ENCODE assay signal across 22 cellular contexts in genomic region chr7:54796853-54797252, GRCh38.
"Had no signal": no experiment of that assay in that cellular context is flagged by ENCODE, and none has a peak within 500 bp of the region (broad histone marks: within the 10 kb centered on the region; RNA-seq: fewer than 3 reads in every experiment).

No MANE protein-coding gene starts in this region.

- H3K9ac ChIP-seq: SK-N-SH had no signal

- DNase-seq: activated CD4-positive, alpha-beta T cell treated with anti-CD3 and anti-CD28 coated beads, Interleukin-2, amount 10 ng/mL, durations not matched to agents 24 days and 14 days; activated CD4-positive, alpha-beta T cell treated with anti-CD3 and anti-CD28 coated beads, Interleukin-2, amount 50 U/mL, for 48 hours; activated CD8-positive, alpha-beta T cell treated with anti-CD3 and anti-CD28 coated beads, Interleukin-2, amount 10 ng/mL, durations not matched to agents 7 days and 5 days; activated gamma-delta T cell; activated naive CD4-positive, alpha-beta T cell treated with Interleukin-2 at 50 U/mL for 16 hours; activated naive CD8-positive, alpha-beta T cell treated with anti-CD3 and anti-CD28 coated beads, Interleukin-2, amount 10 ng/mL, durations not matched to agents 7 days and 5 days; activated T-cell treated with anti-CD3 and anti-CD28 coated beads, Interleukin-2, amount 50 U/mL, for 24 hours; amygdala; NCI-H1436 treated with DMSO at 0.1 percent for 48 hours; NCI-H1694 treated with DMSO at 0.1 percent for 48 hours; NCI-H2029; NCI-H345; NCI-H524 treated with DMSO at 0.1 percent for 48 hours; OCI-M1; Peyer's patch; RPMI8226; SHP77 treated with DMSO at 0.1 percent for 48 hours; SK-N-SH had no signal

- H3K27ac ChIP-seq: ascending aorta, cardiac muscle cell, Peyer's patch, SJSA1 had no signal

- ATAC-seq: activated CD8-positive, alpha-beta T cell treated with anti-CD3 and anti-CD28 coated beads, Interleukin-2, amount 10 ng/mL, durations not matched to agents 7 days and 5 days; K562 had no signal

- H3K27me3 ChIP-seq: ascending aorta, cardiac muscle cell, Peyer's patch, SJSA1 had no signal

- H3K4me3 ChIP-seq: ascending aorta, cardiac muscle cell, K562, Peyer's patch, SJSA1 had no signal

- H3K4me1 ChIP-seq: ascending aorta, Peyer's patch, SJSA1 had no signal

- H3K9me3 ChIP-seq: ascending aorta, Peyer's patch, SJSA1, SK-N-SH had no signal

- H3K36me3 ChIP-seq: ascending aorta, cardiac muscle cell, Peyer's patch, SJSA1 had no signal

- H3K9me2 ChIP-seq: SK-N-SH had no signal

- H3K4me2 ChIP-seq: SK-N-SH had no signal
